ENCODE assay signal across 16 cellular contexts in the genomic region with DNA sequence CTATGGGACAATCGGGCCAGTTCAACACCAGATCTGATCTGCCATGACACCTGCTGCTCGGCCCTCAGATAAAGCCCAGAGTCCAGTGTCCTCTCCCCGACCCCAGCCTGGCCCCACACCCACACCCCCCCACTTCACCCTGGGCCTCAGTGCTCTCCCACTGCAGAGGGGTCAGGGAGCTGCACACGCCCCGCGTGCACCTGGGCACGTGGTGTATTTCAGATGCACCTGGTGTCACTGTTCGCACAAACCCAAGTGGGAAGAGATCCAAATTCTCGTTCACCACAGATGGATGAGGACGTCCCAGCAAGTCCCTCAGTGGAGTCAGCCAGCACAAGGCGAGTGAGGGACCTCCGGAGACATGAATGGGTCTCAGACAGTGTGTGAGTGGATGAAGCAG.
DNase-seq lines count a peak whose midpoint lies in the region; ATAC-seq, FAIRE-seq and TF ChIP-seq lines count a peak whose summit lies in the region.
"Had no signal": no experiment of that assay in that cellular context is flagged by ENCODE, and none has a peak within 500 bp of the region (broad histone marks: within the 10 kb centered on the region; RNA-seq: fewer than 3 reads in every experiment).

No MANE protein-coding gene starts in this region.

- peaks cover 16% of the 10 kb centered on the region for H3K36me3 Mint-ChIP-seq in activated naive CD4-positive, alpha-beta T cell treated with anti-CD3 and anti-CD28 coated beads, Interleukin-2, amount 10 ng/mL, durations not matched to agents 7 days and 5 days
- H3K36me3 Mint-ChIP-seq in T-helper 17 cell (ENCODE audit: low read depth) (peaks cover 2% of the 10 kb centered on the region), type B pancreatic cell (no peaks in the 10 kb centered on the region)

- H3K4me1 Mint-ChIP-seq in activated naive CD4-positive, alpha-beta T cell treated with anti-CD3 and anti-CD28 coated beads, Interleukin-2, amount 10 ng/mL, durations not matched to agents 7 days and 5 days: peaks cover 47% of the 10 kb centered on the region
- peaks cover 38% of the 10 kb centered on the region for H3K4me1 Mint-ChIP-seq in T-helper 17 cell
- no peaks in the 10 kb centered on the region for H3K4me1 Mint-ChIP-seq in type B pancreatic cell (ENCODE audit: unreplicated experiment)

- H3K9me3 Mint-ChIP-seq in activated naive CD4-positive, alpha-beta T cell treated with anti-CD3 and anti-CD28 coated beads, Interleukin-2, amount 10 ng/mL, durations not matched to agents 7 days and 5 days: peaks cover 4% of the 10 kb centered on the region
- H3K9me3 Mint-ChIP-seq in type B pancreatic cell: no peaks in the 10 kb centered on the region

- DNase-seq in activated naive CD4-positive, alpha-beta T cell treated with anti-CD3 and anti-CD28 coated beads, Interleukin-2, amount 10 ng/mL, durations not matched to agents 7 days and 5 days: no peak
- no peak for DNase-seq in activated naive CD4-positive, alpha-beta T cell treated with anti-CD3 and anti-CD28 coated beads, Interleukin-2, amount 50 U/mL, for 16 hours
- DNase-seq in T-helper 17 cell (no peak), left lobe of liver (ENCODE audit: low spot score) (peak; percentile 26), type B pancreatic cell (ENCODE audit: extremely low spot score, unreplicated experiment) (peak; percentile 39), SIG-M5 (lab: John Stamatoyannopoulos, UW) (no peak), frontal cortex (ENCODE audit: low spot score in 2 of 2) (no peak)
- DNase-seq: GF-D8; NCI-H1694 treated with DMSO at 0.1 percent for 48 hours; NCI-H345; NK-92 treated with Interleukin-12 subunit alpha and Interleukin-12 subunit beta, amount 100 ng/mL, for 24 hours had no signal

- peak overlapping the region; percentile 80 for H3K27ac Mint-ChIP-seq in activated naive CD4-positive, alpha-beta T cell treated with anti-CD3 and anti-CD28 coated beads, Interleukin-2, amount 10 ng/mL, durations not matched to agents 7 days and 5 days
- H3K27ac Mint-ChIP-seq in T-helper 17 cell: peak overlapping the region; percentile 80
- H3K27ac Mint-ChIP-seq in type B pancreatic cell: no peak overlapping the region

- peaks cover 46% of the 10 kb centered on the region for H3K27me3 Mint-ChIP-seq in activated naive CD4-positive, alpha-beta T cell treated with anti-CD3 and anti-CD28 coated beads, Interleukin-2, amount 10 ng/mL, durations not matched to agents 7 days and 5 days
- H3K27me3 Mint-ChIP-seq in T-helper 17 cell (peaks cover 36% of the 10 kb centered on the region), type B pancreatic cell (peaks cover 44% of the 10 kb centered on the region)

- peak overlapping the region; percentile 70 for H3K4me3 Mint-ChIP-seq in activated naive CD4-positive, alpha-beta T cell treated with anti-CD3 and anti-CD28 coated beads, Interleukin-2, amount 10 ng/mL, durations not matched to agents 7 days and 5 days
- peak overlapping the region; percentile 91 for H3K4me3 Mint-ChIP-seq in T-helper 17 cell
- H3K4me3 Mint-ChIP-seq in type B pancreatic cell: no peak overlapping the region

- CTCF ChIA-PET in activated naive CD4-positive, alpha-beta T cell treated with anti-CD3 and anti-CD28 coated beads, Interleukin-2, amount 10 ng/mL, durations not matched to agents 7 days and 5 days (lab: Charles Lee): no interaction called here

- ATAC-seq in T-helper 17 cell (no peak), left lobe of liver (no peak), GM21447 (IDR thresholded peaks at IDR 0.05; ENCODE audit: unreplicated experiment) (no peak)
- ATAC-seq: gastroesophageal sphincter had no signal

- no peaks in the 10 kb centered on the region for H3K9me3 ChIP-seq in T-helper 17 cell (ENCODE audit: control insufficient read depth, low read length, poor library complexity, severe bottlenecking)
- H3K9me3 ChIP-seq: gastroesophageal sphincter, left lung, ovary, testis had no signal

- no peak for TF ChIP-seq CTCF in type B pancreatic cell (conservative IDR thresholded peaks at IDR 0.05)

- no peak for FAIRE-seq in frontal cortex (lab: Jason Lieb, UNC)

Comparison
In these comparisons a context has a peak if more than half of its experiments do, and no peak if none do; other contexts are left out.
1. DNase-seq: peak in left lobe of liver (single experiment) and type B pancreatic cell (single experiment); none in activated naive CD4-positive, alpha-beta T cell treated with anti-CD3 and anti-CD28 coated beads, Interleukin-2, amount 10 ng/mL, durations not matched to agents 7 days and 5 days (single experiment), activated naive CD4-positive, alpha-beta T cell treated with anti-CD3 and anti-CD28 coated beads, Interleukin-2, amount 50 U/mL, for 16 hours (single experiment), T-helper 17 cell (0 of 3), SIG-M5 (single experiment) and frontal cortex (0 of 2).